Comparison of ENCODE assay signal across 23 cellular contexts in genomic region chr16:78257376-78257728, GRCh38.
DNase-seq lines count a peak whose midpoint lies in the region; ATAC-seq and TF ChIP-seq lines count a peak whose summit lies in the region.
"Had no signal": no experiment of that assay in that cellular context is flagged by ENCODE, and none has a peak within 500 bp of the region (broad histone marks: within the 10 kb centered on the region; RNA-seq: fewer than 3 reads in every experiment).

No MANE protein-coding gene starts in this region.

- peak overlapping the region; percentile 31 for H2BK5ac ChIP-seq in trophoblast cell (ENCODE audit: low read depth, low read length, poor library complexity)

- H3K4me3 ChIP-seq in SJCRH30: no peak overlapping the region
- H3K4me3 ChIP-seq in fibroblast of villous mesenchyme (ENCODE audit: low read depth, low read length): no peak overlapping the region
- H3K4me3 ChIP-seq in trophoblast cell (ENCODE audit: low read depth, low read length): no peak overlapping the region
- H3K4me3 ChIP-seq: BLaER1 treated with 17β-estradiol and CSF1 and Interleukin-3, amounts not matched to agents 10 nM and 100 nM; lung had no signal

- H3K27me3 Mint-ChIP-seq in stimulated activated memory B cell treated with anti-CD40 and anti-IgM and Interleukin-4, amounts not matched to agents 10 μg/mL and 1 μg/mL and 100 μg/mL, for 72 hours: no peaks in the 10 kb centered on the region
- H3K27me3 Mint-ChIP-seq: IgD-negative memory B cell had no signal

- no CpG with 5 or more reads among the region's 8 CpGs for WGBS in trophoblast cell (ENCODE audit: extremely low coverage, insufficient coverage, insufficient read length)

- H3K18ac ChIP-seq in trophoblast cell (ENCODE audit: low read length): no peak overlapping the region

- no peak for ATAC-seq in stimulated activated memory B cell treated with anti-CD40 and anti-IgM and Interleukin-4, amounts not matched to agents 10 μg/mL and 1 μg/mL and 100 μg/mL, for 72 hours
- no peak for ATAC-seq in GM21737 (IDR thresholded peaks at IDR 0.05; ENCODE audit: unreplicated experiment)
- ATAC-seq: activated CD8-positive, alpha-beta T cell treated with anti-CD3 and anti-CD28 coated beads, Interleukin-2, amount 10 ng/mL, durations not matched to agents 7 days and 5 days; right cardiac atrium had no signal

- H4K91ac ChIP-seq in trophoblast cell (ENCODE audit: low read depth, low read length): no peak overlapping the region

- no peak overlapping the region for H3K27ac Mint-ChIP-seq in stimulated activated memory B cell treated with anti-CD40 and anti-IgM and Interleukin-4, amounts not matched to agents 10 μg/mL and 1 μg/mL and 100 μg/mL, for 72 hours
- H3K27ac Mint-ChIP-seq: activated CD8-positive, alpha-beta T cell treated with anti-CD3 and anti-CD28 coated beads, Interleukin-2, amount 10 ng/mL, durations not matched to agents 7 days and 5 days; IgD-negative memory B cell had no signal

- no peak overlapping the region for H2AK5ac ChIP-seq in trophoblast cell (ENCODE audit: low read length)

- no peak for TF ChIP-seq CTCF in fibroblast of villous mesenchyme (IDR thresholded peaks at IDR 0.05; ENCODE audit: insufficient read depth, low read depth, low read length)

- no peak overlapping the region for H3K9ac ChIP-seq in trophoblast cell (ENCODE audit: low read length)
- H3K9ac ChIP-seq: BLaER1 treated with 17β-estradiol and CSF1 and Interleukin-3, amounts not matched to agents 10 nM and 100 nM had no signal

- no peaks in the 10 kb centered on the region for H3K36me3 Mint-ChIP-seq in stimulated activated memory B cell treated with anti-CD40 and anti-IgM and Interleukin-4, amounts not matched to agents 10 μg/mL and 1 μg/mL and 100 μg/mL, for 72 hours
- H3K36me3 Mint-ChIP-seq: IgD-negative memory B cell had no signal

- H3K4me1 Mint-ChIP-seq in stimulated activated memory B cell treated with anti-CD40 and anti-IgM and Interleukin-4, amounts not matched to agents 10 μg/mL and 1 μg/mL and 100 μg/mL, for 72 hours: no peaks in the 10 kb centered on the region
- H3K4me1 Mint-ChIP-seq: IgD-negative memory B cell had no signal

- H3K4ac ChIP-seq in trophoblast cell (ENCODE audit: low read depth, low read length): no peak overlapping the region

- H2BK120ac ChIP-seq in trophoblast cell (ENCODE audit: insufficient read depth, low read length, poor library complexity): no peak overlapping the region

- no peak overlapping the region for H2AFZ ChIP-seq in trophoblast cell (ENCODE audit: insufficient read depth, low read length, poor library complexity)

- H4K8ac ChIP-seq in trophoblast cell (ENCODE audit: low read depth, low read length): no peak overlapping the region

- no peaks in the 10 kb centered on the region for H3K79me1 ChIP-seq in trophoblast cell (ENCODE audit: low read length)

- H3K9me3 ChIP-seq in SJCRH30 (replicated peaks): no peaks in the 10 kb centered on the region
- H3K9me3 ChIP-seq in trophoblast cell (ENCODE audit: insufficient read depth, low read depth, low read length): no peaks in the 10 kb centered on the region
- H3K9me3 ChIP-seq: BLaER1 treated with 17β-estradiol and CSF1 and Interleukin-3, amounts not matched to agents 10 nM and 100 nM had no signal

- H3K27ac ChIP-seq in SJCRH30 (peak overlapping the region; percentile 6; the same call in 1 of the 2 replicates), trophoblast cell (ENCODE audit: low read depth, low read length) (no peak overlapping the region)
- H3K27ac ChIP-seq: BLaER1 treated with 17β-estradiol and CSF1 and Interleukin-3, amounts not matched to agents 10 nM and 100 nM; HL-60 had no signal

- DNase-seq in G401 (ENCODE audit: low spot score) (peak; percentile 32), SJCRH30 (peak; percentile 12 to 19), fibroblast of villous mesenchyme (ENCODE audit: low read depth) (peak; percentile 90), trophoblast cell (no peak), NCI-H510A treated with DMSO at 0.1 percent for 48 hours (lab: John Stamatoyannopoulos, UW) (no peak)
- no peak for DNase-seq in activated naive CD4-positive, alpha-beta T cell treated with anti-CD3 and anti-CD28 coated beads, Interleukin-2, amount 50 U/mL, for 16 hours
- DNase-seq: activated CD8-positive, alpha-beta T cell treated with anti-CD3 and anti-CD28 coated beads, Interleukin-2, amount 10 ng/mL, durations not matched to agents 7 days and 5 days; activated T-cell treated with anti-CD3 and anti-CD28 coated beads, Interleukin-2, amount 50 U/mL, for 1 hour; Calu3; erythroblast; foreskin melanocyte; GOT3; hippocampal formation; NCI-H1417 treated with DMSO at 0.1 percent for 48 hours; NCI-H2171 treated with DMSO at 0.1 percent for 48 hours; right cardiac atrium; stimulated activated CD4-positive, alpha-beta T cell treated with anti-CD3 and anti-CD28 coated beads, Interleukin-15, amount 100 ng/mL, for 24 hours had no signal

- H3K4me1 ChIP-seq in SJCRH30 (peaks cover 10% of the 10 kb centered on the region; the same call in 1 of the 2 replicates), trophoblast cell (ENCODE audit: control insufficient read depth in 1 of 2, insufficient read depth in 2 of 2, low read length in 2 of 2) (peaks cover 2 to 3% of the 10 kb centered on the region in 2 experiments)
- H3K4me1 ChIP-seq: BLaER1 treated with 17β-estradiol and CSF1 and Interleukin-3, amounts not matched to agents 10 nM and 100 nM had no signal

- no peak overlapping the region for H3K14ac ChIP-seq in trophoblast cell (ENCODE audit: low read length)

- H3K4me3 Mint-ChIP-seq in stimulated activated memory B cell treated with anti-CD40 and anti-IgM and Interleukin-4, amounts not matched to agents 10 μg/mL and 1 μg/mL and 100 μg/mL, for 72 hours: no peak overlapping the region
- H3K4me3 Mint-ChIP-seq: activated CD8-positive, alpha-beta T cell treated with anti-CD3 and anti-CD28 coated beads, Interleukin-2, amount 10 ng/mL, durations not matched to agents 7 days and 5 days; IgD-negative memory B cell had no signal

- H3K36me3 ChIP-seq in SJCRH30: no peaks in the 10 kb centered on the region
- H3K36me3 ChIP-seq in trophoblast cell (ENCODE audit: control insufficient read depth in 1 of 2, insufficient read depth in 2 of 2, low read length in 2 of 2): no peaks in the 10 kb centered on the region
- H3K36me3 ChIP-seq: BLaER1 treated with 17β-estradiol and CSF1 and Interleukin-3, amounts not matched to agents 10 nM and 100 nM had no signal

- H4K12ac ChIP-seq in trophoblast cell (ENCODE audit: low read depth, low read length): no peak overlapping the region

- no peaks in the 10 kb centered on the region for H3K9me3 Mint-ChIP-seq in stimulated activated memory B cell treated with anti-CD40 and anti-IgM and Interleukin-4, amounts not matched to agents 10 μg/mL and 1 μg/mL and 100 μg/mL, for 72 hours
- H3K9me3 Mint-ChIP-seq: IgD-negative memory B cell had no signal

- H3K79me2 ChIP-seq in trophoblast cell (ENCODE audit: control insufficient read depth, insufficient read depth, low read length, poor library complexity): no peaks in the 10 kb centered on the region

- H3K27me3 ChIP-seq in SJCRH30 (no peaks in the 10 kb centered on the region), trophoblast cell (ENCODE audit: insufficient read depth, low read length) (no peaks in the 10 kb centered on the region)
- H3K27me3 ChIP-seq: BLaER1 treated with 17β-estradiol and CSF1 and Interleukin-3, amounts not matched to agents 10 nM and 100 nM had no signal

- H3K23ac ChIP-seq in trophoblast cell (ENCODE audit: low read length): no peak overlapping the region

- H2BK12ac ChIP-seq in trophoblast cell (ENCODE audit: low read length): no peak overlapping the region

- no peak overlapping the region for H3K4me2 ChIP-seq in trophoblast cell (ENCODE audit: low read length)
- H3K4me2 ChIP-seq: BLaER1 treated with 17β-estradiol and CSF1 and Interleukin-3, amounts not matched to agents 10 nM and 100 nM had no signal

- in situ Hi-C loops in G401 (cut with HindIII; ENCODE audit: low sequenced_read_pairs): no loop called here

Comparison
In these comparisons a context has a peak if more than half of its experiments do, and no peak if none do; other contexts are left out.
1. DNase-seq: peak in G401 (single experiment), SJCRH30 (2 of 2) and fibroblast of villous mesenchyme (single experiment); none in trophoblast cell (0 of 2), NCI-H510A treated with DMSO at 0.1 percent for 48 hours (single experiment) and activated naive CD4-positive, alpha-beta T cell treated with anti-CD3 and anti-CD28 coated beads, Interleukin-2, amount 50 U/mL, for 16 hours (single experiment).